In the genomic region with DNA sequence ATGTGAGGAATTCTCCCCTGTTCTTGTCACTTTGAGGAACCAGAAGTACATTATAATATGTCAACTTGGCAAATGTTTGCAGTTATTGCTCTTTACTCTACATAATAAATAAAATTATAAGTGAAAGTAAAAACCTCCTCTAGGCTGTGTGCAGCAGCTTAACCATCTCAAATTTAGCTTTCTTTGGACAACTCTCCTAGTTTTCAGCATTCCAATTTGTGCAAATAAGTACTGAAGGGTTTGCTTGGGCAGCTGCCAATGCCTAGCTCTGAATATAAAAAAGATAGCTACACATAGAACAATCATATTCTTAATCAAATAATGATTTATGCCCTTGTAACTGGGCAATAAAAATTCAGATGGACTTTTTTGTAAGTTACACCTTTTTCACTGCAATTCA, we compare ENCODE assay signal across 16 cellular contexts.
DNase-seq lines count a peak whose midpoint lies in the region; ATAC-seq, FAIRE-seq and TF ChIP-seq lines count a peak whose summit lies in the region.
"Had no signal": no experiment of that assay in that cellular context is flagged by ENCODE, and none has a peak within 500 bp of the region (broad histone marks: within the 10 kb centered on the region; RNA-seq: fewer than 3 reads in every experiment).

No MANE protein-coding gene starts in this region.

- peak; percentile 0 for DNase-seq in AG09319 (ENCODE audit: extremely low read depth, low read depth)
- peak; percentile 41 for DNase-seq in HT-29 (ENCODE audit: low spot score)
- DNase-seq in astrocyte of the spinal cord (ENCODE audit: low read depth, low spot score): peak; percentile 34
- DNase-seq in medulla oblongata (ENCODE audit: extremely low spot score): peak; percentile 21
- no peak for DNase-seq in NK-92 (lab: John Stamatoyannopoulos, UW; ENCODE audit: unreplicated experiment)
- DNase-seq in mucosa of gallbladder (ENCODE audit: low spot score): no peak
- DNase-seq in HTR-8/SVneo (ENCODE audit: insufficient read length, low spot score): no peak
- DNase-seq: activated CD8-positive, alpha-beta memory T cell treated with anti-CD3 and anti-CD28 coated beads for 24 hours; activated naive CD4-positive, alpha-beta T cell treated with Interleukin-2 at 50 U/mL for 16 hours; Caco-2; colonic mucosa; foreskin keratinocyte; naive thymus-derived CD4-positive, alpha-beta T cell; SHP77; substantia nigra had no signal

- no peak for TF ChIP-seq CTCF in AG09319 (IDR thresholded peaks at IDR 0.05; ENCODE audit: low read depth, low read length)
- no peak for TF ChIP-seq CTCF in astrocyte of the spinal cord (IDR thresholded peaks at IDR 0.05; ENCODE audit: low read depth, low read length)

- no peak overlapping the region for H3K4me3 ChIP-seq in astrocyte of the spinal cord (ENCODE audit: low read depth, low read length)
- H3K4me3 ChIP-seq: colonic mucosa had no signal

- in situ Hi-C loops in astrocyte of the spinal cord (cut with HindIII; ENCODE audit: low sequenced_read_pairs): no loop called here

- FAIRE-seq in HTR-8/SVneo (lab: Jason Lieb, UNC): no peak

- ATAC-seq in HG03045 (IDR thresholded peaks at IDR 0.05; ENCODE audit: unreplicated experiment): no peak
- ATAC-seq: foreskin keratinocyte; naive thymus-derived CD4-positive, alpha-beta T cell had no signal

Comparison
In these comparisons a context has a peak if more than half of its experiments do, and no peak if none do; other contexts are left out.
1. DNase-seq: peak in AG09319 (single experiment), HT-29 (single experiment), astrocyte of the spinal cord (single experiment) and medulla oblongata (single experiment); none in NK-92 (single experiment), mucosa of gallbladder (single experiment) and HTR-8/SVneo (single experiment).